ENCODE assay signal across 8 cellular contexts in the genomic region with DNA sequence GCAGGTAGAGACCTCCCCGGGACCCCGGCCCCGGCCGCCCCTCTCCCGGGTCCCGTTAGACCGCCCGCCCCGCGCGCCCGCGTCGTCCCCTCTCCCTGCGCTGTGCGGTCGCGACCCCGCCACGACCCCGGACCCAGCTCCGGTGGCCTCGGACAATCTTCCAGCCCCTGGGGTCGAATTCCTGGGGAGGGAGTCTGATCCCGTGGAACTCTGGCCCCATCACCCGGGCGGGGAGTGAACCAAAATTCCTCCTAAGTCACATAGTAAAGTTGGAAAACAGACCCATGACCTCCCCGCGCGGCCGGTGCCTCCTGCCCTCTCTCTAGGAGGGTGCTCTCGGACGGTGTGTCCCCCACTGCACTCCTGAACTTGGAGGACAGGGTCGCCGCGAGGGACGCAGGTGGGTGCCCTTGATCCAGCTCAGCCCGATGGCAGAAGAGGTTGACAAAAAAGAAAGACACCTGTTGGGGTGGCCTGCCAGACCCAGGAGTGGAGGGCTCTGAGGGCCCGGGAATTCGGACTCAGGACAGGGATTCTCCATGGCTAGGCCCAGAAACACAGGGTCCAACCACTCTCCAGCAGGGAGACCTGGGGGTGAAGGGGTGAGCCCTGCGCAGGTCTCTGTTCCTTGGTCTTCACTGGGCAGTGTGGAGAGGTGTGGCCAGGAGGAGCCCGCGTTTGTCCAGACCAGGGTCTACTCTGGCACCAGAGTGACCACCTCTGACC. TPM values are rescaled to one million over a fixed set of nuclear protein-coding genes. Genes with fewer than 3 reads are reported as not detected.
DNase-seq lines count a peak whose midpoint lies in the region; ATAC-seq and TF ChIP-seq lines count a peak whose summit lies in the region.

No MANE protein-coding gene starts in this region.

- no peaks in the 10 kb centered on the region for H3K9me3 Mint-ChIP-seq in T-helper 2 cell treated with Interferon-gamma antibody and Interleukin-4, amounts not matched to agents 5 μg/mL and 100 μg/mL, for 36 hours

- no peak for DNase-seq in T-helper 2 cell treated with Interferon-gamma antibody and Interleukin-4, amounts not matched to agents 5 μg/mL and 100 μg/mL, for 36 hours (ENCODE audit: low spot score)
- DNase-seq in T-helper 2 cell (no peak), mammary epithelial cell (no peak), right lobe of liver (peak; percentile 61 to 76 (median 73)), tibial artery (peak in 1 of 2 donors; percentile 82), GDM1 (lab: John Stamatoyannopoulos, UW) (no peak), NCI-H2196 (lab: John Stamatoyannopoulos, UW; ENCODE audit: unreplicated experiment) (no peak)

- 66% methylated on average over 6 of the region's 43 CpGs for WGBS in mammary epithelial cell (ENCODE audit: low coverage, missing lambda C conversion rate)
- WGBS in right lobe of liver (ENCODE audit: insufficient coverage, low coverage, low lambda C conversion rate, missing lambda C conversion rate), result 6% methylated on average over 9 of the region's 43 CpGs

- H3K27me3 Mint-ChIP-seq in T-helper 2 cell treated with Interferon-gamma antibody and Interleukin-4, amounts not matched to agents 5 μg/mL and 100 μg/mL, for 36 hours (ENCODE audit: low read depth), result peaks cover 19% of the 10 kb centered on the region

- CTCF ChIA-PET in mammary epithelial cell (lab: Charles Lee; ENCODE audit: low non-redundant PET), result no interaction called here

- H3K27ac ChIP-seq in mammary epithelial cell (ENCODE audit: insufficient read depth, low read depth, low read length) (no peak overlapping the region), right lobe of liver (peak overlapping the region; percentile 86 to 89 (median 89)), tibial artery (peak overlapping the region; percentile 92 to 97)

- H3K36me3 ChIP-seq in mammary epithelial cell (ENCODE audit: insufficient read depth, low read length), result no peaks in the 10 kb centered on the region
- no peaks in the 10 kb centered on the region for H3K36me3 ChIP-seq in right lobe of liver
- peaks cover 0 to 9% (median 4%) of the 10 kb centered on the region in 3 donors for H3K36me3 ChIP-seq in tibial artery

- no peaks in the 10 kb centered on the region for H4K20me1 ChIP-seq in mammary epithelial cell (ENCODE audit: insufficient read depth, low read length)

- H3K4me3 ChIP-seq in mammary epithelial cell (replicated peaks in 1 of 3; ENCODE audit: insufficient read depth in 1 of 3, low read depth in 2 of 3, low read length in 3 of 3) (peak overlapping the region; percentile 43 to 63 (median 61)), right lobe of liver (peak overlapping the region; percentile 58 to 83 (median 75)), tibial artery (peak overlapping the region; percentile 59 to 73)

- BruUV-seq in mammary epithelial cell (replicated peaks; lab: Mats Ljungman, UMichigan), result no TSS peak

- dilution Hi-C loops in mammary epithelial cell (cut with HindIII; ENCODE audit: low sequenced_read_pairs), result no loop called here

- H3K4me2 ChIP-seq in mammary epithelial cell (ENCODE audit: insufficient read depth, low read depth, low read length), result peak overlapping the region; percentile 98

- H3K9me3 ChIP-seq in mammary epithelial cell (replicated peaks; ENCODE audit: insufficient read depth, low read length) (no peaks in the 10 kb centered on the region), right lobe of liver (no peaks in the 10 kb centered on the region), tibial artery (no peaks in the 10 kb centered on the region)

- H2AFZ ChIP-seq in mammary epithelial cell (ENCODE audit: low read depth, low read length), result no peak overlapping the region

- in situ Hi-C loops in mammary epithelial cell (cut with MboI; ENCODE audit: low sequenced_read_pairs in 2 of 2), result loop anchor here (10.0 to 25.0 kb wide), 2 partner anchors 265 to 287 kb away; a partner anchor contains a TSS

- H3K27me3 ChIP-seq in mammary epithelial cell (ENCODE audit: insufficient read depth, low read length) (no peaks in the 10 kb centered on the region), right lobe of liver (no peaks in the 10 kb centered on the region), tibial artery (no peaks in the 10 kb centered on the region)

- TF ChIP-seq CTCF in mammary epithelial cell (conservative IDR thresholded peaks at IDR 0.05 in 1 of 2, IDR thresholded peaks at IDR 0.05 in 1 of 2; ENCODE audit: extremely low read depth in 1 of 2, insufficient read depth in 1 of 2, low read depth in 1 of 2, low read length in 2 of 2) (peak in 1 of 2 donors; percentile 20), right lobe of liver (IDR thresholded peaks at IDR 0.05) (peak in 2 of 4 donors; percentile 10 to 11), tibial artery (IDR thresholded peaks at IDR 0.05) (no peak)

- H3K4me1 ChIP-seq in mammary epithelial cell (ENCODE audit: insufficient read depth, low read length), result peaks cover 13% of the 10 kb centered on the region
- peaks cover 0 to 39% (median 10%) of the 10 kb centered on the region in 4 donors for H3K4me1 ChIP-seq in right lobe of liver
- peaks cover 3 to 61% (median 50%) of the 10 kb centered on the region in 4 donors for H3K4me1 ChIP-seq in tibial artery

- TF ChIP-seq POLR2A in right lobe of liver (IDR thresholded peaks at IDR 0.05), result peak; percentile 9

- H3K27ac Mint-ChIP-seq in T-helper 2 cell treated with Interferon-gamma antibody and Interleukin-4, amounts not matched to agents 5 μg/mL and 100 μg/mL, for 36 hours, result peak overlapping the region; percentile 63

- no peak overlapping the region for H3K9ac ChIP-seq in mammary epithelial cell (ENCODE audit: insufficient read depth, low read length)

- H3K36me3 Mint-ChIP-seq in T-helper 2 cell treated with Interferon-gamma antibody and Interleukin-4, amounts not matched to agents 5 μg/mL and 100 μg/mL, for 36 hours (ENCODE audit: low read depth), result no peaks in the 10 kb centered on the region

- H3K4me3 Mint-ChIP-seq in T-helper 2 cell treated with Interferon-gamma antibody and Interleukin-4, amounts not matched to agents 5 μg/mL and 100 μg/mL, for 36 hours, result peak overlapping the region; percentile 79

- peaks cover 22% of the 10 kb centered on the region for H3K4me1 Mint-ChIP-seq in T-helper 2 cell treated with Interferon-gamma antibody and Interleukin-4, amounts not matched to agents 5 μg/mL and 100 μg/mL, for 36 hours (ENCODE audit: low read depth)

- peak; percentile 8 to 32 (median 21) for ATAC-seq in right lobe of liver
- ATAC-seq in HG03280 (IDR thresholded peaks at IDR 0.05; ENCODE audit: unreplicated experiment), result no peak

- no peaks in the 10 kb centered on the region for H3K79me2 ChIP-seq in mammary epithelial cell (ENCODE audit: insufficient read depth, low read length)

- intact Hi-C loops in mammary epithelial cell (cut with micrococcal nuclease) (no loop called here), right lobe of liver (cut with DNase I) (no loop called here), tibial artery (cut with DNase I; ENCODE audit: low total_unique reads) (loop anchor here (10.0 kb wide), 1 partner anchor 455 kb away; a partner anchor contains a TSS)

RNA-seq across cellular contexts. Expression of a gene that starts 0.5 kb away (rescaled TPM):
- 10 to 100 TPM in 1 of 2 donors, 1 to 10 TPM in 1; 2.9 to 98.0 TPM for total RNA-seq in mammary epithelial cell
- polyA plus RNA-seq in mammary epithelial cell, result 4.8 TPM
- 5.1 TPM for polyA minus RNA-seq in mammary epithelial cell
- 10 to 100 TPM; 20.5 to 35.2 (median 31.5) TPM for total RNA-seq in right lobe of liver

RNA-seq across cellular contexts. Expression of a gene that starts 29.8 kb away (rescaled TPM):
- total RNA-seq in mammary epithelial cell, result 100 to 1,000 TPM; 289 to 455 TPM
- 126 TPM for polyA plus RNA-seq in mammary epithelial cell
- polyA minus RNA-seq in mammary epithelial cell, result 272 TPM
- 100 to 1,000 TPM in 5 of 6 experiments, 10 to 100 TPM in 1; 83.6 to 266 (median 158) TPM for total RNA-seq in right lobe of liver

RNA-seq across cellular contexts. Expression of a gene that starts 34.1 kb away (rescaled TPM):
- not detected for total RNA-seq in mammary epithelial cell
- polyA plus RNA-seq in mammary epithelial cell, result not detected
- polyA minus RNA-seq in mammary epithelial cell, result not detected
- total RNA-seq in right lobe of liver, result not detected

RNA-seq across cellular contexts. Expression of a gene that starts 41.8 kb away (rescaled TPM):
- total RNA-seq in mammary epithelial cell (10 to 100 TPM; 12.5 to 16.2 TPM), right lobe of liver (10 to 100 TPM in 5 of 6 experiments, 1 to 10 TPM in 1; 8.8 to 26.7 (median 14.9) TPM)
- polyA plus RNA-seq in mammary epithelial cell, result 11.7 TPM
- 13.3 TPM for polyA minus RNA-seq in mammary epithelial cell

Comparison
In these comparisons a context has a peak if more than half of its experiments do, and no peak if none do; other contexts are left out.
1. DNase-seq: peak in right lobe of liver (3 of 3); none in T-helper 2 cell treated with Interferon-gamma antibody and Interleukin-4, amounts not matched to agents 5 μg/mL and 100 μg/mL, for 36 hours (single experiment), T-helper 2 cell (0 of 5), mammary epithelial cell (single experiment), GDM1 (single experiment) and NCI-H2196 (single experiment).
2. Peak in every context shown above with its lines, with median percentiles within 50 percentile points of each other: H3K4me3 ChIP-seq.